In the genomic region with DNA sequence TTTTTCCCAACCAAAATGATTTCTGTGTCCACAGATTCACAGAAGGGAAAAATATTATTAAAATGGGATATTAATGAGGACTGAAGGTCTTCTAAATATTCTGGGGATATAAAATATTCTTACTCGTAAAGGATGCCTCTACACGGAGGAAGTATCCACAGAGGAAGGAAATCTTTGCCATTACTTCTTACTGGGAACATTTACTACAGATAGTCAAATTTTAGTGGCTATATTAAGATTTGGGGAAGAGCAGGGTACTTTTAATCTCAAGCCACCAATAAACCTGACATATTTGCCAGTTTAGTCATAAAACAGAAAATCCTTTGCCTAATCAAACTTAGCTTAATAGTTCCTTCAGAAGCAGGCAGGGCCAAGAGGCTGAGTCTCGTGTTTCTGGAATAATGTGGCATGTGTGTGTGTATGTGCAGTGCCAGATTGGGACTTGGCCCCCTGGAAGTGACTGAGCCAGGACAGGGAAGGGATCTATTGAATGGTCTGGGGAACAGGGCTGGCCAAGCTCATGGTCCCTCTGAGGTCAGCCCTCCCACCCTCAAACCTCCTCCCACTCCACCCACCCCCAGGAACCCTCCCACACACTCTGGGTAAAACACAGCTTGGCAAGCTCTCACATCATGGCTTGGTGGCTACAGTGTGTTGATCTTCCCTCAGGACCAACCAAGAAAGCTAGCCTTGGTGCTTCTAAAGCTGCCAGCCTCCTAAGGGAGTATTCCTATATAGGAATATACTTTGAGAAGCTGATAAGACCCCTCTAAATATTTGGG, we compare ENCODE assay signal across 15 cellular contexts. TPM values are rescaled to one million over a fixed set of nuclear protein-coding genes. Genes with fewer than 3 reads are reported as not detected.
DNase-seq lines count a peak whose midpoint lies in the region; ATAC-seq and TF ChIP-seq lines count a peak whose summit lies in the region.
"Had no signal": no experiment of that assay in that cellular context is flagged by ENCODE, and none has a peak within 500 bp of the region (broad histone marks: within the 10 kb centered on the region; RNA-seq: fewer than 3 reads in every experiment).

No MANE protein-coding gene starts in this region.

- intact Hi-C loops in CD8-positive, alpha-beta T cell (cut with DNase I, micrococcal nuclease): loop anchor here (5.0 to 10.0 kb wide), 5 partner anchors 269 to 1189 kb away; partner anchors contain the start of genes CBLL1 (in 1 of the 2), COG5 (in 1 of the 2), DLD (in 1 of the 2) and DUS4L (in 1 of the 2)
- intact Hi-C loops in mammary epithelial cell (cut with micrococcal nuclease): no loop called here

- peaks cover 28% of the 10 kb centered on the region for H3K36me3 Mint-ChIP-seq in CD8-positive, alpha-beta T cell
- peaks cover 6% of the 10 kb centered on the region for H3K36me3 Mint-ChIP-seq in activated naive CD8-positive, alpha-beta T cell
- H3K36me3 Mint-ChIP-seq: WTC11 had no signal

- H3K4me1 Mint-ChIP-seq in CD8-positive, alpha-beta T cell (ENCODE audit: low read depth): peaks cover 57% of the 10 kb centered on the region
- H3K4me1 Mint-ChIP-seq in activated naive CD8-positive, alpha-beta T cell (ENCODE audit: low read depth): peaks cover 59% of the 10 kb centered on the region

- no peaks in the 10 kb centered on the region for H3F3A ChIP-seq in Loucy (ENCODE audit: low read depth)

- H3K27ac ChIP-seq in CD8-positive, alpha-beta T cell (ENCODE audit: low read depth, low read length): peak overlapping the region; percentile 71
- H3K27ac ChIP-seq in skeletal muscle tissue (ENCODE audit: low read depth, low read length) (peak overlapping the region; percentile 5), osteoblast (ENCODE audit: low read depth, low read length) (no peak overlapping the region), mammary epithelial cell (ENCODE audit: insufficient read depth, low read depth, low read length) (no peak overlapping the region)

- BruUV-seq in mammary epithelial cell (replicated peaks; lab: Mats Ljungman, UMichigan): no TSS peak

- in situ Hi-C loops in mammary epithelial cell (cut with MboI; ENCODE audit: low sequenced_read_pairs in 2 of 2): no loop called here

- no peaks in the 10 kb centered on the region for H3K9me3 Mint-ChIP-seq in CD8-positive, alpha-beta T cell
- H3K9me3 Mint-ChIP-seq in activated naive CD8-positive, alpha-beta T cell (ENCODE audit: low read depth): no peaks in the 10 kb centered on the region
- H3K9me3 Mint-ChIP-seq: GM23338, nephron had no signal

- H3K79me2 ChIP-seq in Loucy (ENCODE audit: insufficient read depth, low read length) (peaks cover 38% of the 10 kb centered on the region), osteoblast (ENCODE audit: insufficient read depth, low read length) (no peaks in the 10 kb centered on the region), mammary epithelial cell (ENCODE audit: insufficient read depth, low read length) (no peaks in the 10 kb centered on the region)

- H3K36me3 ChIP-seq in CD8-positive, alpha-beta T cell (ENCODE audit: insufficient read depth, low read length): peaks cover 7% of the 10 kb centered on the region
- H3K36me3 ChIP-seq in Loucy (ENCODE audit: insufficient read depth, low read length): peaks cover 5% of the 10 kb centered on the region; the same call in 1 of the 2 replicates
- no peaks in the 10 kb centered on the region for H3K36me3 ChIP-seq in skeletal muscle tissue (ENCODE audit: control insufficient read depth in 3 of 3, insufficient read depth in 3 of 3, low read length in 3 of 3)
- no peaks in the 10 kb centered on the region for H3K36me3 ChIP-seq in osteoblast (ENCODE audit: insufficient read depth, low read length)
- H3K36me3 ChIP-seq in mammary epithelial cell (ENCODE audit: insufficient read depth, low read length): no peaks in the 10 kb centered on the region

- peak overlapping the region; percentile 93 for H3K4me3 Mint-ChIP-seq in CD8-positive, alpha-beta T cell
- peak overlapping the region; percentile 95 for H3K4me3 Mint-ChIP-seq in activated naive CD8-positive, alpha-beta T cell
- H3K4me3 Mint-ChIP-seq: GM23338, nephron, WTC11 had no signal

- no peak overlapping the region for H3K4me3 ChIP-seq in CD8-positive, alpha-beta T cell (ENCODE audit: low read depth, low read length)
- H3K4me3 ChIP-seq in Loucy (ENCODE audit: low read length, poor library complexity, severe bottlenecking) (no peak overlapping the region), skeletal muscle tissue (ENCODE audit: low read length in 3 of 3) (no peak overlapping the region), osteoblast (ENCODE audit: insufficient read depth, low read length) (no peak overlapping the region), mammary epithelial cell (replicated peaks in 1 of 3; ENCODE audit: insufficient read depth in 1 of 3, low read depth in 2 of 3, low read length in 3 of 3) (no peak overlapping the region)
- H3K4me3 ChIP-seq: GM23338 had no signal

- ATAC-seq in CD8-positive, alpha-beta T cell: no peak
- ATAC-seq in GM18909 (IDR thresholded peaks at IDR 0.05; ENCODE audit: poor library complexity, unreplicated experiment): no peak
- ATAC-seq in GM19455 (IDR thresholded peaks at IDR 0.05; ENCODE audit: unreplicated experiment): no peak
- ATAC-seq: GM23338, WTC11 had no signal

- H2AFZ ChIP-seq in Loucy (ENCODE audit: low read length) (peak overlapping the region; percentile 54; the same call in 1 of the 2 replicates), osteoblast (ENCODE audit: low read length) (no peak overlapping the region), mammary epithelial cell (ENCODE audit: low read depth, low read length) (no peak overlapping the region)
- H2AFZ ChIP-seq: GM23338 had no signal

- peaks cover 37% of the 10 kb centered on the region for H3K4me1 ChIP-seq in CD8-positive, alpha-beta T cell (ENCODE audit: insufficient read depth, low read length)
- peaks cover 41% of the 10 kb centered on the region for H3K4me1 ChIP-seq in Loucy (ENCODE audit: insufficient read depth, low read length, poor library complexity, severe bottlenecking)
- H3K4me1 ChIP-seq in skeletal muscle tissue (ENCODE audit: control insufficient read depth in 3 of 3, insufficient read depth in 3 of 3, low read length in 3 of 3): peaks cover 0 to 9% (median 5%) of the 10 kb centered on the region in 3 donors
- no peaks in the 10 kb centered on the region for H3K4me1 ChIP-seq in osteoblast (ENCODE audit: insufficient read depth, low read length)
- H3K4me1 ChIP-seq in mammary epithelial cell (ENCODE audit: insufficient read depth, low read length): no peaks in the 10 kb centered on the region

- H3K27me3 ChIP-seq in CD8-positive, alpha-beta T cell (ENCODE audit: insufficient read depth, low read length): no peaks in the 10 kb centered on the region
- H3K27me3 ChIP-seq in Loucy (ENCODE audit: insufficient read depth, low read length, poor library complexity, severe bottlenecking) (no peaks in the 10 kb centered on the region), skeletal muscle tissue (ENCODE audit: control insufficient read depth in 3 of 3, insufficient read depth in 3 of 3, low read length in 3 of 3) (no peaks in the 10 kb centered on the region), osteoblast (ENCODE audit: insufficient read depth, low read length) (peaks cover 5% of the 10 kb centered on the region), mammary epithelial cell (ENCODE audit: insufficient read depth, low read length) (no peaks in the 10 kb centered on the region)

- no peak for TF ChIP-seq CTCF in CD8-positive, alpha-beta T cell (IDR thresholded peaks at IDR 0.05)
- no peak for TF ChIP-seq CTCF in Loucy (conservative IDR thresholded peaks at IDR 0.05; ENCODE audit: low read length)
- no peak for TF ChIP-seq CTCF in osteoblast (IDR thresholded peaks at IDR 0.05; ENCODE audit: extremely low read depth, low read depth, low read length)
- no peak for TF ChIP-seq CTCF in mammary epithelial cell (conservative IDR thresholded peaks at IDR 0.05 in 1 of 2, IDR thresholded peaks at IDR 0.05 in 1 of 2; ENCODE audit: extremely low read depth in 1 of 2, insufficient read depth in 1 of 2, low read depth in 1 of 2, low read length in 2 of 2)

- 92% methylated on average over 2 of the region's 3 CpGs for WGBS in mammary epithelial cell (ENCODE audit: low coverage, missing lambda C conversion rate)

- POLR2A ChIA-PET in CD8-positive, alpha-beta T cell (lab: Charles Lee): interaction anchor here (1.1 to 1.7 kb wide), 3 partner anchors 305 to 306 kb away, joined by 3 to 6 read pairs (median 5); partner anchors contain the start of gene HBP1

- no peaks in the 10 kb centered on the region for H3K9me3 ChIP-seq in CD8-positive, alpha-beta T cell (ENCODE audit: low read length)
- no peaks in the 10 kb centered on the region for H3K9me3 ChIP-seq in Loucy (ENCODE audit: insufficient read depth, low read depth, low read length)
- H3K9me3 ChIP-seq in skeletal muscle tissue (ENCODE audit: control insufficient read depth in 3 of 3, low read length in 3 of 3): no peaks in the 10 kb centered on the region
- H3K9me3 ChIP-seq in osteoblast (ENCODE audit: low read depth, low read length): no peaks in the 10 kb centered on the region
- no peaks in the 10 kb centered on the region for H3K9me3 ChIP-seq in mammary epithelial cell (replicated peaks; ENCODE audit: insufficient read depth, low read length)

- peak overlapping the region; percentile 95 for H3K27ac Mint-ChIP-seq in CD8-positive, alpha-beta T cell
- peak overlapping the region; percentile 92 for H3K27ac Mint-ChIP-seq in activated naive CD8-positive, alpha-beta T cell
- H3K27ac Mint-ChIP-seq: GM23338, WTC11 had no signal

- no peaks in the 10 kb centered on the region for H3K27me3 Mint-ChIP-seq in CD8-positive, alpha-beta T cell (ENCODE audit: low read depth)
- H3K27me3 Mint-ChIP-seq in activated naive CD8-positive, alpha-beta T cell: no peaks in the 10 kb centered on the region

- H3K4me2 ChIP-seq in Loucy (ENCODE audit: low read depth, low read length, poor library complexity, severe bottlenecking) (peak overlapping the region; percentile 89), osteoblast (ENCODE audit: insufficient read depth, low read length) (no peak overlapping the region), mammary epithelial cell (ENCODE audit: insufficient read depth, low read depth, low read length) (no peak overlapping the region)
- H3K4me2 ChIP-seq: GM23338 had no signal

- peaks cover 4% of the 10 kb centered on the region for H4K20me1 ChIP-seq in Loucy (ENCODE audit: insufficient read depth, low read length, poor library complexity, severe bottlenecking)
- H4K20me1 ChIP-seq in osteoblast (ENCODE audit: insufficient read depth, low read length): no peaks in the 10 kb centered on the region
- H4K20me1 ChIP-seq in mammary epithelial cell (ENCODE audit: insufficient read depth, low read length): no peaks in the 10 kb centered on the region

- no peak for DNase-seq in CD8-positive, alpha-beta T cell
- DNase-seq in osteoblast (ENCODE audit: insufficient read length, low spot score, missing footprints): no peak
- DNase-seq in mammary epithelial cell: no peak
- DNase-seq: activated CD8-positive, alpha-beta memory T cell treated with anti-CD3 and anti-CD28 coated beads, Interleukin-2, amount 50 U/mL, for 48 hours; caudate nucleus; NCI-H2081 treated with DMSO at 0.1 percent for 48 hours had no signal

- CTCF ChIA-PET in CD8-positive, alpha-beta T cell (lab: Charles Lee): interaction anchor here (0.8 to 2.9 kb wide), 2 partner anchors 70 to 119 kb away, joined by 3 to 11 read pairs; no protein-coding TSS in a partner anchor
- CTCF ChIA-PET in mammary epithelial cell (lab: Charles Lee; ENCODE audit: low non-redundant PET): no interaction called here

- no peaks in the 10 kb centered on the region for H3K9me2 ChIP-seq in Loucy (replicated peaks; ENCODE audit: low read depth, low read length)

- dilution Hi-C loops in mammary epithelial cell (cut with HindIII; ENCODE audit: low sequenced_read_pairs): no loop called here

- H3K9ac ChIP-seq in Loucy (ENCODE audit: low read depth, low read length, poor library complexity, severe bottlenecking) (peak overlapping the region; percentile 83), skeletal muscle tissue (ENCODE audit: low read depth in 1 of 3, low read length in 3 of 3) (no peak overlapping the region), mammary epithelial cell (ENCODE audit: insufficient read depth, low read length) (no peak overlapping the region)

RNA-seq across cellular contexts. Expression of gene PIK3CG, which starts 1.7 kb away (rescaled TPM):
- total RNA-seq in CD8-positive, alpha-beta T cell: 10 to 100 TPM; 30.8 to 32.5 TPM
- 5.2 TPM for total RNA-seq in skeletal muscle tissue
- not detected in 2 replicates for total RNA-seq in osteoblast
- total RNA-seq in mammary epithelial cell: not detected
- not detected for polyA plus RNA-seq in mammary epithelial cell
- not detected for polyA minus RNA-seq in mammary epithelial cell
- total RNA-seq: GM23338 had no signal
- polyA plus RNA-seq: BJ, GM23338 had no signal

Comparison
In these comparisons a context has a peak if more than half of its experiments do, and no peak if none do; other contexts are left out.
1. H3K27ac ChIP-seq: peak in CD8-positive, alpha-beta T cell (single experiment) and skeletal muscle tissue (single experiment); none in osteoblast (single experiment) and mammary epithelial cell (single experiment).